ENCODE assay signal across 16 cellular contexts in genomic region chr20:35166242-35166830, GRCh38. TPM values are rescaled to one million over a fixed set of nuclear protein-coding genes. Genes with fewer than 3 reads are reported as not detected.
DNase-seq lines count a peak whose midpoint lies in the region; ATAC-seq, FAIRE-seq and TF ChIP-seq lines count a peak whose summit lies in the region.
"Had no signal": no experiment of that assay in that cellular context is flagged by ENCODE, and none has a peak within 500 bp of the region (broad histone marks: within the 10 kb centered on the region; RNA-seq: fewer than 3 reads in every experiment).

No MANE protein-coding gene starts in this region.

- H2BK5ac ChIP-seq in mesenchymal stem cell (ENCODE audit: low read depth, low read length, poor library complexity, severe bottlenecking), result no peak overlapping the region

- H3K18ac ChIP-seq in mesenchymal stem cell (ENCODE audit: low read depth in 1 of 2, low read length in 2 of 2), result peak overlapping the region; percentile 52 to 91

- DNase-seq in A549 (ENCODE audit: low read depth in 1 of 2, low spot score in 1 of 2) (no peak), NB4 (ENCODE audit: low read depth) (peak; percentile 33), dermis blood vessel endothelial cell (peak; percentile 98), mesenchymal stem cell (peak; percentile 6), NOMO-1 treated with dmso at 0.1 percent for 144 hours (lab: John Stamatoyannopoulos, UW; ENCODE audit: unreplicated experiment) (no peak), NCI-H774 (lab: John Stamatoyannopoulos, UW) (no peak), GM10248 (ENCODE audit: extremely low spot score) (no peak)
- DNase-seq: activated CD4-positive, alpha-beta T cell treated with anti-CD3 and anti-CD28 coated beads, Interleukin-2, amount 50 U/mL, for 48 hours; amniotic stem cell; NCI-H1417 treated with DMSO at 0.1 percent for 48 hours; Peyer's patch; stimulated activated CD8-positive, alpha-beta memory T cell treated with anti-CD3 and anti-CD28 coated beads, Interleukin-4, amount 100 ng/mL, for 48 hours had no signal

- ATAC-seq in A549 (peak; percentile 43 to 61; a peak in 5 of 6 replicates), GM19467 (IDR thresholded peaks at IDR 0.05; ENCODE audit: unreplicated experiment) (no peak)
- ATAC-seq: left colon had no signal

- peak overlapping the region in 1 of 2 experiments; percentile 59 for H3K4ac ChIP-seq in mesenchymal stem cell (ENCODE audit: low read depth in 1 of 2, low read length in 2 of 2)

- no peaks in the 10 kb centered on the region for H3K27me3 ChIP-seq in mesenchymal stem cell (ENCODE audit: control insufficient read depth in 1 of 2, insufficient read depth in 1 of 2, low read length in 2 of 2)
- H3K27me3 ChIP-seq: esophagus muscularis mucosa, Peyer's patch had no signal

- peak overlapping the region; percentile 18 for H4K91ac ChIP-seq in mesenchymal stem cell (ENCODE audit: low read length)

- 60% methylated on average over 5 of the region's 5 CpGs for WGBS in A549 (ENCODE audit: missing lambda C conversion rate)
- 61% methylated on average over 5 of the region's 5 CpGs for WGBS in mesenchymal stem cell

- no peak for FAIRE-seq in A549 (lab: Jason Lieb, UNC)

- peak overlapping the region in 1 of 2 experiments; percentile 35 for H3K14ac ChIP-seq in mesenchymal stem cell (ENCODE audit: low read length in 2 of 2)

- H4K8ac ChIP-seq in mesenchymal stem cell (ENCODE audit: low read length), result peak overlapping the region; percentile 81

- TF ChIP-seq EP300 in A549 (IDR thresholded peaks at IDR 0.05), result no peak

- H2AFZ ChIP-seq in mesenchymal stem cell (ENCODE audit: low read depth, low read length), result peak overlapping the region; percentile 86

- H3K27ac ChIP-seq in A549 (peak overlapping the region in 1 of 2 experiments; percentile 52; a peak in 2 of 6 replicates), mesenchymal stem cell (ENCODE audit: low read length, poor library complexity, severe bottlenecking) (no peak overlapping the region)

- no peak overlapping the region for H3K9ac ChIP-seq in mesenchymal stem cell (ENCODE audit: low read length)

- no peak overlapping the region for H3K4me3 ChIP-seq in A549
- no peak overlapping the region for H3K4me3 ChIP-seq in NB4 (ENCODE audit: low read depth, low read length)
- H3K4me3 ChIP-seq in mesenchymal stem cell (ENCODE audit: insufficient read depth in 1 of 2, low read depth in 1 of 2, low read length in 2 of 2), result no peak overlapping the region
- H3K4me3 ChIP-seq: esophagus muscularis mucosa, Peyer's patch, skin epidermis had no signal

- H2BK120ac ChIP-seq in mesenchymal stem cell (ENCODE audit: low read depth, low read length), result no peak overlapping the region

- TF ChIP-seq RAD21 in A549 (conservative IDR thresholded peaks at IDR 0.05 in 1 of 2, IDR thresholded peaks at IDR 0.05 in 1 of 2), result no peak

- H2BK12ac ChIP-seq in mesenchymal stem cell (ENCODE audit: low read length in 2 of 2), result peak overlapping the region in 1 of 2 experiments; percentile 78

- no peaks in the 10 kb centered on the region for H3K79me1 ChIP-seq in mesenchymal stem cell (replicated peaks; ENCODE audit: low read length, poor library complexity, severe bottlenecking)

- no peak overlapping the region for H2AK5ac ChIP-seq in mesenchymal stem cell (ENCODE audit: low read length, severe bottlenecking)

- H3K4me2 ChIP-seq in A549 (no peak overlapping the region), mesenchymal stem cell (ENCODE audit: low read length, poor library complexity, severe bottlenecking) (no peak overlapping the region)

- TF ChIP-seq CTCF in A549 (IDR thresholded peaks at IDR 0.05) (no peak), NB4 (IDR thresholded peaks at IDR 0.05; ENCODE audit: low read depth, low read length) (no peak), GM10248 (IDR thresholded peaks at IDR 0.05; ENCODE audit: control extremely low read depth, extremely low read depth, low read depth, missing control alignments) (no peak)

- H3K36me3 ChIP-seq in mesenchymal stem cell (ENCODE audit: control insufficient read depth in 1 of 2, insufficient read depth in 2 of 2, low read depth in 1 of 2, low read length in 2 of 2), result no peaks in the 10 kb centered on the region
- H3K36me3 ChIP-seq: esophagus muscularis mucosa, Peyer's patch had no signal

- POLR2A ChIA-PET in A549 (lab: Yijun Ruan, JAX) (no interaction called here), GM10248 (lab: Yijun Ruan, JAX) (interaction anchor here (0.6 kb wide), 1 partner anchor 351 kb away, joined by 3 read pairs; no protein-coding TSS in a partner anchor)

- H3K9me3 ChIP-seq in A549 (no peaks in the 10 kb centered on the region), mesenchymal stem cell (ENCODE audit: control insufficient read depth, low read length) (no peaks in the 10 kb centered on the region)
- H3K9me3 ChIP-seq: esophagus muscularis mucosa, Peyer's patch had no signal

- CTCF ChIA-PET in A549 (lab: Yijun Ruan, JAX) (interaction anchor here (0.6 to 2.8 kb wide), 7 partner anchors 20 to 678 kb away, joined by 3 to 14 read pairs (median 3); partner anchors contain the start of genes EDEM2 and TRPC4AP), GM10248 (lab: Yijun Ruan, JAX) (interaction anchor here (1.0 to 1.7 kb wide), 4 partner anchors 43 to 294 kb away, joined by 3 to 4 read pairs (median 3); partner anchors contain the start of gene GGT7)

- no peak overlapping the region for H3K23ac ChIP-seq in mesenchymal stem cell (ENCODE audit: low read length in 2 of 2)

- H3K4me1 ChIP-seq in A549, result peaks cover 5% of the 10 kb centered on the region
- peaks cover 2% of the 10 kb centered on the region for H3K4me1 ChIP-seq in mesenchymal stem cell (ENCODE audit: control insufficient read depth, insufficient read depth, low read depth, low read length)

- TF ChIP-seq POLR2A in A549 (IDR thresholded peaks at IDR 0.05; ENCODE audit: low read length) (no peak), NB4 (IDR thresholded peaks at IDR 0.05; ENCODE audit: extremely low read depth, insufficient read length) (no peak)

- H2BK15ac ChIP-seq in mesenchymal stem cell (ENCODE audit: low read depth, poor library complexity, severe bottlenecking), result no peak overlapping the region

TF ChIP-seq in A549, 52 proteins besides CTCF, POLR2A, EP300 and RAD21:
- TF ChIP-seq ESRRA (IDR thresholded peaks at IDR 0.05; ENCODE audit: borderline replicate concordance, low read length) (no peak), CEBPB (IDR thresholded peaks at IDR 0.05) (no peak)

RNA-seq across cellular contexts. Expression of gene PROCR, which starts 5.5 kb away (rescaled TPM):
- 123 and 127 TPM in 2 replicates for polyA plus RNA-seq in A549 (2011; rRNA removed)
- 183 and 229 TPM in 2 replicates for polyA plus RNA-seq in A549 (2012; cell fraction: cytosol; rRNA removed)
- 195 and 257 TPM in 2 replicates for polyA plus RNA-seq in A549 (2012; cell fraction: nucleus; rRNA removed)
- 132 to 149 TPM (median 134 TPM) in 3 replicates for polyA plus RNA-seq in A549 (2017; fragmentation: RNase III; extraction: RNeasy Plus Mini Kit Qiagen cat#74134 plus additional on column Dnase treatment)
- 57.6 and 61.8 TPM in 2 replicates for polyA minus RNA-seq in A549 (2011; rRNA and poly(A)+ RNA removed)
- total RNA-seq in dermis blood vessel endothelial cell, result 124 and 176 TPM in 2 replicates
- polyA plus RNA-seq in mesenchymal stem cell (2013, experiment 1 of 2), result 44.9 TPM
- polyA plus RNA-seq in mesenchymal stem cell (2013, experiment 2 of 2), result 46.0 TPM

RNA-seq across cellular contexts. Expression of gene EDEM2, which starts 19.2 kb away (rescaled TPM):
- polyA plus RNA-seq in A549 (2011; rRNA removed) (41.2 and 41.6 TPM in 2 replicates), A549 (2017; fragmentation: RNase III; extraction: RNeasy Plus Mini Kit Qiagen cat#74134 plus additional on column Dnase treatment) (48.9 to 52.0 TPM (median 51.2 TPM) in 3 replicates)
- polyA plus RNA-seq in A549 (2012; cell fraction: cytosol; rRNA removed), result 40.9 and 49.9 TPM in 2 replicates
- polyA plus RNA-seq in A549 (2012; cell fraction: nucleus; rRNA removed), result 40.4 and 42.3 TPM in 2 replicates
- 36.1 and 36.2 TPM in 2 replicates for polyA minus RNA-seq in A549 (2011; rRNA and poly(A)+ RNA removed)
- 82.9 and 92.2 TPM in 2 replicates for total RNA-seq in dermis blood vessel endothelial cell
- 30.3 TPM for polyA plus RNA-seq in mesenchymal stem cell (2013, experiment 1 of 2)
- polyA plus RNA-seq in mesenchymal stem cell (2013, experiment 2 of 2), result 30.4 TPM

Comparison
In these comparisons a context has a peak if more than half of its experiments do, and no peak if none do; other contexts are left out.
1. DNase-seq: peak in NB4 (single experiment), dermis blood vessel endothelial cell (single experiment) and mesenchymal stem cell (single experiment); none in A549 (0 of 2), NOMO-1 treated with dmso at 0.1 percent for 144 hours (single experiment), NCI-H774 (single experiment) and GM10248 (single experiment).